ENCODE assay signal across 18 cellular contexts in genomic region chr15:63522143-63522531, GRCh38. TPM values are rescaled to one million over a fixed set of nuclear protein-coding genes. Genes with fewer than 3 reads are reported as not detected.
A peak's percentile ranks its signal among the peaks of the same experiment; 100 is the strongest.
DNase-seq lines count a peak whose midpoint lies in the region; ATAC-seq, FAIRE-seq and TF ChIP-seq lines count a peak whose summit lies in the region.
"Had no signal": no experiment of that assay in that cellular context is flagged by ENCODE, and none has a peak within 500 bp of the region (broad histone marks: within the 10 kb centered on the region; RNA-seq: fewer than 3 reads in every experiment).

No MANE protein-coding gene starts in this region.

- H3K9ac ChIP-seq in keratinocyte (ENCODE audit: control insufficient read depth, extremely low read depth, insufficient read depth, low read length) = peak overlapping the region; percentile 28
- H3K9ac ChIP-seq: SK-N-SH had no signal

- no peaks in the 10 kb centered on the region for H4K20me1 ChIP-seq in keratinocyte (ENCODE audit: control insufficient read depth, extremely low read depth, insufficient read depth, low read length)

- H3K36me3 ChIP-seq in keratinocyte (ENCODE audit: control insufficient read depth in 2 of 2, extremely low read depth in 1 of 2, insufficient read depth in 2 of 2, low read length in 2 of 2) (no peaks in the 10 kb centered on the region), gastroesophageal sphincter (no peaks in the 10 kb centered on the region)
- H3K36me3 ChIP-seq: left lung, right lobe of liver, stomach, WERI-Rb-1 had no signal

- no peaks in the 10 kb centered on the region for H3K9me3 ChIP-seq in keratinocyte (ENCODE audit: control insufficient read depth, low read depth, low read length)
- no peaks in the 10 kb centered on the region for H3K9me3 ChIP-seq in gastroesophageal sphincter
- H3K9me3 ChIP-seq: left lung, right lobe of liver, SK-N-SH, stomach had no signal

- dilution Hi-C loops in keratinocyte (cut with MboI; ENCODE audit: extremely low pct_ligation_motif_present, low sequenced_read_pairs) = no loop called here

- peaks cover 95% of the 10 kb centered on the region for H3K4me1 Mint-ChIP-seq in activated naive CD4-positive, alpha-beta T cell treated with anti-CD3 and anti-CD28 coated beads, Interleukin-2, amount 50 U/mL, for 24 hours
- peaks cover 35% of the 10 kb centered on the region for H3K4me1 Mint-ChIP-seq in activated naive CD4-positive, alpha-beta T cell treated with anti-CD3 and anti-CD28 coated beads, Interleukin-2, amount 10 ng/mL, durations not matched to agents 7 days and 5 days

- H3K27me3 ChIP-seq in keratinocyte (ENCODE audit: control insufficient read depth, extremely low read depth, insufficient read depth, low read length) (no peaks in the 10 kb centered on the region), gastroesophageal sphincter (no peaks in the 10 kb centered on the region)
- H3K27me3 ChIP-seq: left lung, right lobe of liver, stomach had no signal

- peak; percentile 81 for FAIRE-seq in keratinocyte (lab: Jason Lieb, UNC)
- FAIRE-seq in urothelium cell line (lab: Jason Lieb, UNC) = peak; percentile 74
- FAIRE-seq: A204.1 had no signal

- no peak for ATAC-seq in gastroesophageal sphincter
- ATAC-seq: left lung; natural killer cell treated with Interleukin-12 subunit alpha and Interleukin-12 subunit beta and Interleukin-15 and Interleukin-18, amount 100 ng/mL, for 72 hours had no signal

- H3K27ac ChIP-seq in keratinocyte (ENCODE audit: control insufficient read depth, insufficient read depth, low read length) (peak overlapping the region; percentile 72), gastroesophageal sphincter (no peak overlapping the region)
- H3K27ac ChIP-seq: left lung, WERI-Rb-1 had no signal

- H3K36me3 Mint-ChIP-seq in activated naive CD4-positive, alpha-beta T cell treated with anti-CD3 and anti-CD28 coated beads, Interleukin-2, amount 50 U/mL, for 24 hours = peaks cover 5% of the 10 kb centered on the region
- peaks cover 10% of the 10 kb centered on the region for H3K36me3 Mint-ChIP-seq in activated naive CD4-positive, alpha-beta T cell treated with anti-CD3 and anti-CD28 coated beads, Interleukin-2, amount 10 ng/mL, durations not matched to agents 7 days and 5 days
- H3K36me3 Mint-ChIP-seq: natural killer cell treated with Interleukin-12 subunit alpha and Interleukin-12 subunit beta and Interleukin-15 and Interleukin-18, amount 100 ng/mL, for 72 hours had no signal

- H3K9me3 Mint-ChIP-seq in activated naive CD4-positive, alpha-beta T cell treated with anti-CD3 and anti-CD28 coated beads, Interleukin-2, amount 50 U/mL, for 24 hours = no peaks in the 10 kb centered on the region
- no peaks in the 10 kb centered on the region for H3K9me3 Mint-ChIP-seq in activated naive CD4-positive, alpha-beta T cell treated with anti-CD3 and anti-CD28 coated beads, Interleukin-2, amount 10 ng/mL, durations not matched to agents 7 days and 5 days
- H3K9me3 Mint-ChIP-seq: natural killer cell treated with Interleukin-12 subunit alpha and Interleukin-12 subunit beta and Interleukin-15 and Interleukin-18, amount 100 ng/mL, for 72 hours had no signal

- no peaks in the 10 kb centered on the region for H3K9me1 ChIP-seq in keratinocyte (ENCODE audit: control insufficient read depth, extremely low read depth, insufficient read depth, low read length)

- peak overlapping the region; percentile 49 for H3K4me3 Mint-ChIP-seq in activated naive CD4-positive, alpha-beta T cell treated with anti-CD3 and anti-CD28 coated beads, Interleukin-2, amount 50 U/mL, for 24 hours
- H3K4me3 Mint-ChIP-seq in activated naive CD4-positive, alpha-beta T cell treated with anti-CD3 and anti-CD28 coated beads, Interleukin-2, amount 10 ng/mL, durations not matched to agents 7 days and 5 days = no peak overlapping the region
- H3K4me3 Mint-ChIP-seq: natural killer cell treated with Interleukin-12 subunit alpha and Interleukin-12 subunit beta and Interleukin-15 and Interleukin-18, amount 100 ng/mL, for 72 hours had no signal

- H3K4me3 ChIP-seq in keratinocyte (ENCODE audit: control insufficient read depth in 2 of 3, extremely low read depth in 1 of 3, insufficient read depth in 2 of 3, low read depth in 1 of 3, low read length in 3 of 3) (peak overlapping the region in 1 of 3 experiments; percentile 30), gastroesophageal sphincter (no peak overlapping the region)
- H3K4me3 ChIP-seq: left lung, right lobe of liver, stomach had no signal

- no peak for TF ChIP-seq EP300 in gastroesophageal sphincter (IDR thresholded peaks at IDR 0.05)

- peaks cover 58% of the 10 kb centered on the region for H3K4me1 ChIP-seq in keratinocyte (ENCODE audit: control insufficient read depth, extremely low read depth, insufficient read depth, low read length)
- peaks cover 5 to 87% (median 12%) of the 10 kb centered on the region in 3 donors for H3K4me1 ChIP-seq in gastroesophageal sphincter

- CTCF ChIA-PET in activated naive CD4-positive, alpha-beta T cell treated with anti-CD3 and anti-CD28 coated beads, Interleukin-2, amount 10 ng/mL, durations not matched to agents 7 days and 5 days (lab: Charles Lee) = interaction anchor here (1.1 to 2.1 kb wide), 3 partner anchors 12 to 88 kb away, joined by 3 to 4 read pairs (median 3); no protein-coding TSS in a partner anchor

- no peak for TF ChIP-seq CTCF in keratinocyte (optimal IDR thresholded peaks at IDR 0.05 in 1 of 3, IDR thresholded peaks at IDR 0.05 in 1 of 3, conservative IDR thresholded peaks at IDR 0.05 in 1 of 3; ENCODE audit: extremely low read depth in 1 of 3, insufficient read depth in 2 of 3, low read length in 3 of 3)
- TF ChIP-seq CTCF in gastroesophageal sphincter (IDR thresholded peaks at IDR 0.05) = no peak

- H3K27me3 Mint-ChIP-seq in activated naive CD4-positive, alpha-beta T cell treated with anti-CD3 and anti-CD28 coated beads, Interleukin-2, amount 50 U/mL, for 24 hours = no peaks in the 10 kb centered on the region
- no peaks in the 10 kb centered on the region for H3K27me3 Mint-ChIP-seq in activated naive CD4-positive, alpha-beta T cell treated with anti-CD3 and anti-CD28 coated beads, Interleukin-2, amount 10 ng/mL, durations not matched to agents 7 days and 5 days
- H3K27me3 Mint-ChIP-seq: natural killer cell treated with Interleukin-12 subunit alpha and Interleukin-12 subunit beta and Interleukin-15 and Interleukin-18, amount 100 ng/mL, for 72 hours had no signal

- H3K27ac Mint-ChIP-seq in activated naive CD4-positive, alpha-beta T cell treated with anti-CD3 and anti-CD28 coated beads, Interleukin-2, amount 50 U/mL, for 24 hours = peak overlapping the region; percentile 73
- no peak overlapping the region for H3K27ac Mint-ChIP-seq in activated naive CD4-positive, alpha-beta T cell treated with anti-CD3 and anti-CD28 coated beads, Interleukin-2, amount 10 ng/mL, durations not matched to agents 7 days and 5 days
- H3K27ac Mint-ChIP-seq: natural killer cell treated with Interleukin-12 subunit alpha and Interleukin-12 subunit beta and Interleukin-15 and Interleukin-18, amount 100 ng/mL, for 72 hours had no signal

- TF ChIP-seq POLR2A in gastroesophageal sphincter (IDR thresholded peaks at IDR 0.05) = no peak

- DNase-seq in activated naive CD4-positive, alpha-beta T cell treated with Interleukin-2 at 50 U/mL for 16 hours = no peak
- peak; percentile 74 for DNase-seq in amniotic epithelial cell (ENCODE audit: low read depth)
- no peak for DNase-seq in keratinocyte (ENCODE audit: low read depth, low spot score)
- no peak for DNase-seq in urothelium cell line (ENCODE audit: low spot score)
- DNase-seq in CD1c-positive myeloid dendritic cell (ENCODE audit: extremely low spot score) = no peak
- no peak for DNase-seq in activated naive CD4-positive, alpha-beta T cell treated with anti-CD3 and anti-CD28 coated beads, Interleukin-2, amount 10 ng/mL, durations not matched to agents 7 days and 5 days
- DNase-seq: activated naive CD4-positive, alpha-beta T cell; central memory CD4-positive, alpha-beta T cell; left lung; MM.1S; right lobe of liver; SK-N-SH; stomach; WERI-Rb-1 had no signal

- H3K4me2 ChIP-seq in keratinocyte (ENCODE audit: control insufficient read depth, extremely low read depth, insufficient read depth, low read depth, low read length) = peak overlapping the region; percentile 76
- H3K4me2 ChIP-seq: SK-N-SH had no signal

- H3K79me2 ChIP-seq in keratinocyte (ENCODE audit: control insufficient read depth, insufficient read depth, low read length) = peaks cover 89% of the 10 kb centered on the region

- 67 to 100% methylated on average over 1 of the region's 4 CpGs for WGBS in gastroesophageal sphincter (ENCODE audit: low coverage in 1 of 2), 2 donors

- H2AFZ ChIP-seq in keratinocyte (ENCODE audit: control insufficient read depth, low read length) = no peak overlapping the region

RNA-seq across cellular contexts. Expression of gene USP3, which starts 17.7 kb away (rescaled TPM):
- 8.3 to 19.9 TPM (median 16.2 TPM) in 3 replicates for polyA plus RNA-seq in keratinocyte
- 57.4 TPM for polyA plus RNA-seq in keratinocyte (2011; ENCODE audit: low read depth)
- polyA plus RNA-seq in keratinocyte (2011; cell fraction: cytosol; rRNA removed) = 10.6 and 17.3 TPM in 2 replicates
- 29.1 and 32.3 TPM in 2 replicates for polyA plus RNA-seq in keratinocyte (2011; cell fraction: nucleus; rRNA removed)
- 18.0 and 25.1 TPM in 2 replicates for polyA plus RNA-seq in keratinocyte (2012; ENCODE audit: low replicate concordance)
- polyA minus RNA-seq in keratinocyte = 12.1 to 23.0 TPM (median 19.0 TPM) in 3 replicates
- polyA minus RNA-seq in keratinocyte (2011; cell fraction: cytosol; rRNA and poly(A)+ RNA removed) = 6.3 TPM
- 20.5 and 31.2 TPM in 2 replicates for polyA minus RNA-seq in keratinocyte (2011; cell fraction: nucleus; rRNA and poly(A)+ RNA removed)
- 10 to 100 TPM; 36.6 to 50.3 (median 45.5) TPM for total RNA-seq in gastroesophageal sphincter
